Comparison of ENCODE assay signal across 16 cellular contexts in the genomic region with DNA sequence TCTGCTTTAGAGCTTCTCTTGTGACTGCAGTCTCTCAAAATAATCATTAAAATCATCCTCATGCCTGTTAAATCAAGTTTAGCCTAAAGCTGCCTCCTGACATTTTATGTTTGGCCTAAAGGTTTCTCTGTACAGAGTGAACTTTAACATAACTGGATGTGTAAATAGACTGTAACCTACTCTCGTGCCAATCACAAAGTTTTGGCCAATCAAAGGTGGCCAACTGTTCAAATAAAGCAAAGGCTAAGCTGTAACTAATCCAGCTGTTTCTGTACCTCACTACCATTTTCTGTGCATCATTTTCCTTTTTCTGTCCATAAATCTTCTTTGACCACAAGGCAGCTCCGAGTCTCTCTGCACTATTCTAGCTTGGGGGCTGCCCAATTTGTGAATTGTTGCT.
DNase-seq lines count a peak whose midpoint lies in the region; ATAC-seq, FAIRE-seq and TF ChIP-seq lines count a peak whose summit lies in the region.
"Had no signal": no experiment of that assay in that cellular context is flagged by ENCODE, and none has a peak within 500 bp of the region (broad histone marks: within the 10 kb centered on the region; RNA-seq: fewer than 3 reads in every experiment).

No MANE protein-coding gene starts in this region.

- H4K20me1 ChIP-seq in H1 (replicated peaks in 1 of 2; ENCODE audit: control insufficient read depth in 1 of 2, insufficient read depth in 2 of 2, low read length in 2 of 2): no peaks in the 10 kb centered on the region
- H4K20me1 ChIP-seq: BLaER1 had no signal

- no peak overlapping the region for H2AK5ac ChIP-seq in H1 (ENCODE audit: low read depth, low read length)

- no peaks in the 10 kb centered on the region for H3K23me2 ChIP-seq in H1 (ENCODE audit: low read depth, low read length)

- POLR2A ChIA-PET in H1 (lab: Charles Lee; ENCODE audit: partially characterized antibody): no interaction called here

- no peak overlapping the region for H2BK12ac ChIP-seq in H1 (ENCODE audit: low read depth, low read length)

- no peak overlapping the region for H3K27ac ChIP-seq in H1 (ENCODE audit: low read depth, low read length)
- no peak overlapping the region for H3K27ac ChIP-seq in pancreas
- H3K27ac ChIP-seq: BLaER1 had no signal

- no peak overlapping the region for H3K18ac ChIP-seq in H1 (ENCODE audit: extremely low read depth, low read length)

- TF ChIP-seq CTCF in H1 (IDR thresholded peaks at IDR 0.05; ENCODE audit: control extremely low read depth in 1 of 3, insufficient read depth in 1 of 3, low read depth in 1 of 3, low read length in 3 of 3): no peak
- no peak for TF ChIP-seq CTCF in pancreas (IDR thresholded peaks at IDR 0.05)

- H2BK15ac ChIP-seq in H1 (ENCODE audit: low read length): no peak overlapping the region

- CTCF ChIA-PET in H1 (lab: Charles Lee; ENCODE audit: partially characterized antibody): interaction anchor here (0.6 to 1.2 kb wide), 2 partner anchors 9 to 116 kb away, joined by 3 to 4 read pairs; no protein-coding TSS in a partner anchor

- WGBS in H1 (ENCODE audit: extremely low coverage in 1 of 2, insufficient coverage in 1 of 2, insufficient read length in 1 of 2, insufficient replicate concordance in 2 of 2, low coverage in 1 of 2, low lambda C conversion rate in 2 of 2, missing lambda C conversion rate in 1 of 2), 2 experiments: 88% methylated on average over 2 of the region's 2 CpGs; no CpG with 5 or more reads in 1 of the 2 experiments
- WGBS in pancreas, 2 donors: 51 to 55% methylated on average over 2 of the region's 2 CpGs

- FAIRE-seq in H1 (lab: Jason Lieb, UNC): no peak
- FAIRE-seq in pancreas (lab: Jason Lieb, UNC): no peak
- FAIRE-seq: GM12878, GM18507 had no signal

- no peaks in the 10 kb centered on the region for H3K79me1 ChIP-seq in H1 (ENCODE audit: low read depth, low read length)

- ATAC-seq in pancreas: peak; percentile 70 to 90 (median 79)
- ATAC-seq in GM18909 (IDR thresholded peaks at IDR 0.05; ENCODE audit: poor library complexity, unreplicated experiment): no peak
- ATAC-seq in stimulated activated naive CD8-positive, alpha-beta T cell treated with anti-CD3 and anti-CD28 coated beads, Interleukin-15, Interleukin-2, amounts not matched to agents 100 U/mL and 50 U/mL, for 24 hours: no peak
- ATAC-seq in HG03460 (IDR thresholded peaks at IDR 0.05; ENCODE audit: unreplicated experiment): no peak
- ATAC-seq: GM12878 had no signal

- H3K79me2 ChIP-seq in H1 (ENCODE audit: control insufficient read depth in 1 of 2, insufficient read depth in 2 of 2, low read length in 2 of 2): no peaks in the 10 kb centered on the region

- no peak overlapping the region for H3K4ac ChIP-seq in H1 (replicated peaks; ENCODE audit: insufficient read length, low read depth, low read length)

- DNase-seq in DMS53 (lab: John Stamatoyannopoulos, UW): peak; percentile 5
- no peak for DNase-seq in DMS53 treated with DMSO at 0.1 percent for 48 hours (lab: John Stamatoyannopoulos, UW; ENCODE audit: unreplicated experiment)
- DNase-seq in H1 (ENCODE audit: low read depth in 1 of 2, low spot score in 2 of 2): no peak
- DNase-seq in pancreas: peak in 2 of 6 donors; percentile 25 to 29
- no peak for DNase-seq in stimulated activated naive CD8-positive, alpha-beta T cell treated with anti-CD3 and anti-CD28 coated beads, Interleukin-15, Interleukin-2, amounts not matched to agents 100 U/mL and 50 U/mL, for 24 hours
- no peak for DNase-seq in GM03348 (ENCODE audit: low spot score)
- DNase-seq: 8988T; AML-193; Caco-2; CD8-positive, alpha-beta memory T cell; H9 had no signal

- no peak overlapping the region for H2BK5ac ChIP-seq in H1 (ENCODE audit: low read depth, low read length)

- H3K36me3 ChIP-seq in H1 (ENCODE audit: control insufficient read depth in 2 of 4, insufficient read depth in 4 of 4, low read length in 3 of 4) (no peaks in the 10 kb centered on the region), pancreas (no peaks in the 10 kb centered on the region)
- H3K36me3 ChIP-seq: BLaER1 had no signal

- no peak overlapping the region for H4K8ac ChIP-seq in H1 (ENCODE audit: extremely low read depth, insufficient read depth, low read length)

- no peak overlapping the region for H3K9ac ChIP-seq in H1 (replicated peaks in 1 of 4; ENCODE audit: extremely low read depth in 1 of 4, low read depth in 3 of 4, low read length in 3 of 4)
- H3K9ac ChIP-seq: BLaER1 had no signal

- H3K14ac ChIP-seq in H1 (ENCODE audit: insufficient read length): no peak overlapping the region

- H2AFZ ChIP-seq in H1 (ENCODE audit: low read length): 0 out of 2 replicates have a peak overlapping the region, but pooled peaks have one; percentile 4

- H3K23ac ChIP-seq in H1 (ENCODE audit: insufficient read length): no peak overlapping the region

- no peak overlapping the region for H3K56ac ChIP-seq in H1 (replicated peaks; ENCODE audit: insufficient read length, low read depth, low read length)

- no peaks in the 10 kb centered on the region for H3K4me1 ChIP-seq in H1 (replicated peaks in 1 of 4; ENCODE audit: control insufficient read depth in 3 of 4, insufficient read depth in 4 of 4, low read length in 3 of 4)
- H3K4me1 ChIP-seq in pancreas: peaks cover 0 to 6% (median 5%) of the 10 kb centered on the region in 3 donors
- H3K4me1 ChIP-seq: BLaER1, Caco-2 had no signal

- no peak overlapping the region for H3K4me2 ChIP-seq in H1 (ENCODE audit: insufficient read depth in 1 of 2, low read depth in 2 of 2, low read length in 2 of 2)
- H3K4me2 ChIP-seq: BLaER1 had no signal

- H3K4me3 ChIP-seq in H1 (ENCODE audit: extremely low read depth in 1 of 4, insufficient read depth in 2 of 4, low read depth in 3 of 4, low read length in 4 of 4) (no peak overlapping the region), pancreas (no peak overlapping the region)
- H3K4me3 ChIP-seq: BLaER1, GM12878 had no signal

- no peak for TF ChIP-seq RAD21 in H1 (IDR thresholded peaks at IDR 0.05 in 1 of 2, conservative IDR thresholded peaks at IDR 0.05 in 1 of 2; ENCODE audit: low read depth in 2 of 2, low read length in 2 of 2)

- no peaks in the 10 kb centered on the region for H3K27me3 ChIP-seq in H1 (replicated peaks in 1 of 4; ENCODE audit: control insufficient read depth in 3 of 4, extremely low read depth in 1 of 4, insufficient read depth in 3 of 4, low read length in 3 of 4)
- H3K27me3 ChIP-seq in pancreas: no peaks in the 10 kb centered on the region
- H3K27me3 ChIP-seq: BLaER1 had no signal

- H2BK20ac ChIP-seq in H1 (ENCODE audit: low read length): no peak overlapping the region

- TF ChIP-seq POLR2A in H1 (IDR thresholded peaks at IDR 0.05; ENCODE audit: control extremely low read depth in 1 of 2, low read depth in 2 of 2, low read length in 2 of 2): no peak

- H3K9me3 ChIP-seq in H1 (ENCODE audit: insufficient read depth in 2 of 2, low read depth in 1 of 2, low read length in 1 of 2) (no peaks in the 10 kb centered on the region), pancreas (no peaks in the 10 kb centered on the region)
- H3K9me3 ChIP-seq: Caco-2 had no signal

- TF ChIP-seq EP300 in H1 (IDR thresholded peaks at IDR 0.05; ENCODE audit: borderline replicate concordance in 1 of 2, low read depth in 2 of 2, low read length in 2 of 2): no peak

- H4K5ac ChIP-seq in H1 (ENCODE audit: insufficient read length, low read depth, low read length): no peak overlapping the region

- H4K91ac ChIP-seq in H1 (replicated peaks; ENCODE audit: insufficient read length, low read length): no peak overlapping the region

- intact Hi-C loops in pancreas (cut with DNase I): no loop called here

- H2BK120ac ChIP-seq in H1 (replicated peaks; ENCODE audit: low read depth, low read length): no peak overlapping the region

TF ChIP-seq in H1, 55 proteins besides CTCF, POLR2A, EP300 and RAD21:
- no peak for TF ChIP-seq TAF1 (IDR thresholded peaks at IDR 0.05; ENCODE audit: low read depth, low read length)
- TF ChIP-seq, protein P1, sequence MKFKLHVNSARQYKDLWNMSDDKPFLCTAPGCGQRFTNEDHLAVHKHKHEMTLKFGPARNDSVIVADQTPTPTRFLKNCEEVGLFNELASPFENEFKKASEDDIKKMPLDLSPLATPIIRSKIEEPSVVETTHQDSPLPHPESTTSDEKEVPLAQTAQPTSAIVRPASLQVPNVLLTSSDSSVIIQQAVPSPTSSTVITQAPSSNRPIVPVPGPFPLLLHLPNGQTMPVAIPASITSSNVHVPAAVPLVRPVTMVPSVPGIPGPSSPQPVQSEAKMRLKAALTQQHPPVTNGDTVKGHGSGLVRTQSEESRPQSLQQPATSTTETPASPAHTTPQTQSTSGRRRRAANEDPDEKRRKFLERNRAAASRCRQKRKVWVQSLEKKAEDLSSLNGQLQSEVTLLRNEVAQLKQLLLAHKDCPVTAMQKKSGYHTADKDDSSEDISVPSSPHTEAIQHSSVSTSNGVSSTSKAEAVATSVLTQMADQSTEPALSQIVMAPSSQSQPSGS (IDR thresholded peaks at IDR 0.05; ENCODE audit: low read length): no peak

Comparison
In these comparisons a context has a peak if more than half of its experiments do, and no peak if none do; other contexts are left out.
1. ATAC-seq: peak in pancreas (4 of 4); none in GM18909 (single experiment), stimulated activated naive CD8-positive, alpha-beta T cell treated with anti-CD3 and anti-CD28 coated beads, Interleukin-15, Interleukin-2, amounts not matched to agents 100 U/mL and 50 U/mL, for 24 hours (single experiment) and HG03460 (single experiment).